Comparison of ENCODE assay signal across 16 cellular contexts in the genomic region with DNA sequence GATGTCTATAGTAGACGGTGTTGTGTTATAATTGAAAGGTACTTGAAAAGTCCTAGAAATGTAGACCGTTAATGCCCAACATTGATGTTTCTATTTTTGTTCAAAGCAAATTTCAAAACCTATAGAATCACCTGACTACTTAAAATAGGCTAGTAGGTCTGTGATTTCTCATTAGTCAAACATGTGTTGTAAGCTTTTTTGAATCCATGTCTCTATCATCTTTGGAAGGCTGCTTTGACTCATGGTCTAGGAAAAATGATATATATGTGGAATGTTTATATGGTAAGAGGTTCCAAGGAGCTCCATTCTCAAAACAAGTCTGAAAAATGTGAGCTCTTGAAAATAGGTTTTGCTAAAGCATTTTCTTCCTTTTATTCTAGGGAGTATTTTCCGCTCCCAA.
"Had no signal": no experiment of that assay in that cellular context is flagged by ENCODE, and none has a peak within 500 bp of the region (broad histone marks: within the 10 kb centered on the region; RNA-seq: fewer than 3 reads in every experiment).

No MANE protein-coding gene starts in this region.

- H3K27ac ChIP-seq: colonic mucosa, neutrophil, spleen had no signal

- H3K4me3 ChIP-seq: colonic mucosa, lung, spleen had no signal

- H3K27me3 ChIP-seq: colonic mucosa, neutrophil, spleen had no signal

- H3K4me1 ChIP-seq: colonic mucosa had no signal

- H3K9me3 ChIP-seq: colonic mucosa, neutrophil, spleen had no signal

- DNase-seq: activated CD4-positive, alpha-beta memory T cell treated with anti-CD3 and anti-CD28 coated beads, Interleukin-2, amount 10 ng/mL, durations not matched to agents 7 days and 5 days; activated gamma-delta T cell; activated T-cell treated with anti-CD3 and anti-CD28 coated beads, Interleukin-2, amount 50 U/mL, for 48 hours; colonic mucosa; effector CD8-positive, alpha-beta T cell; immature natural killer cell; left colon; naive thymus-derived CD4-positive, alpha-beta T cell; right cardiac atrium; spleen; stimulated activated CD4-positive, alpha-beta T cell treated with anti-CD3 and anti-CD28 coated beads, Interleukin-1b, Interleukin-23, amount 100 ng/mL, for 48 hours; stimulated activated naive CD4-positive, alpha-beta T cell; substantia nigra; T1000 had no signal

- H3K36me3 ChIP-seq: colonic mucosa, neutrophil had no signal

- ATAC-seq: left colon; naive thymus-derived CD4-positive, alpha-beta T cell; right cardiac atrium had no signal
